8 cellular contexts compared by ENCODE assay signal in the genomic region with DNA sequence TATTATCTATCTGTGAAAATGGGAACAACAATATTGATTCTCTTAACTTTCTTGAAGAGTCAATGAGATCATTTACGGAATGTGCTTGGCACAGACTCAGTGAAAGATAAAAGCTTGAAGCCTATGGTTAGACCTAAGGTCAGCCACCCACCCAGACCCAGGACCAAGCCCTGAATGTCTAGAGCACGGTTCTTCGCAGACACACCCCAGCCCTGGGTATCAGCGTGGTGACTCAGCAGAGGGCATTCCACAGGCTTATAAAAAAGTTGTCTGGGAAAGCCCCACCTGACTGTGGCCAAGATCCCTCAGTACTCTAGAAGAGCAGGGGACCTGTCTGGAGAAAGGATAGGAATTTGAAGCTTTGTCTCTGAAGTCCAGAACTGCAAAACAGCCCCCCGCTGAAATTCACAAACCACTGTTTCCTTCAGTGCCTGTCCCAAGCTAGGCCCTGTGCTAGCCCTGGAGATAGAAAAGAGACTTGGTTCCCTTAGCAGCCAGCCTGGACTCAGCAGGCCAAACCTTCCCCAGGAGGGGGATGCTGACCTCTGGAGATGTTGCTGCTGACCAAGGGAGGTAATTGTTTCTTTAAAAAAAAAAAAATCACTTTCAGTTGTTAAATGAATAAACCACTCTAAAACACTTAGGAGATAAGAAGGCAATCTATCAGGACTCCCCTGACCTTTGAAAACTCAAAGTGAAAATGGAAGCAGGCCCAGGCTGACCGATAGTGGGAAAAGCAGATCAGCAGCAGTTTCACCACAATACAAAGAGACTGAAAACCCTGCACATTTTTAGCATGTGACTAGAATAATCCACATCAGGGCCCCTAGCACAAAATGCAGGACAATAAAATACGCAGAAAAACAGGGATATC.
DNase-seq lines count a peak whose midpoint lies in the region; ATAC-seq and TF ChIP-seq lines count a peak whose summit lies in the region.

No MANE protein-coding gene starts in this region.

- H3K4me2 ChIP-seq in neuronal stem cell (ENCODE audit: insufficient read depth, low read length, poor library complexity, severe bottlenecking) = no peak overlapping the region

- no peak overlapping the region for H2AK5ac ChIP-seq in neuronal stem cell (ENCODE audit: low read depth, low read length)

- ATAC-seq in GM18498 (IDR thresholded peaks at IDR 0.05; ENCODE audit: unreplicated experiment) = peak; percentile 76
- ATAC-seq in GM21529 (IDR thresholded peaks at IDR 0.05; ENCODE audit: unreplicated experiment) = peak; percentile 81
- ATAC-seq in lower lobe of right lung = peak; percentile 85 to 94

- no peaks in the 10 kb centered on the region for H3K9me3 ChIP-seq in lower lobe of right lung
- H3K9me3 ChIP-seq in neuronal stem cell (replicated peaks in 1 of 2; ENCODE audit: control insufficient read depth in 2 of 2, insufficient read depth in 1 of 2, low read depth in 1 of 2, low read length in 2 of 2) = peaks cover 0 to 5% of the 10 kb centered on the region in 2 donors

- no peak overlapping the region for H3K9ac ChIP-seq in neuronal stem cell (ENCODE audit: low read depth, low read length, poor library complexity)

- H3K27ac ChIP-seq in lower lobe of right lung = peak overlapping the region; percentile 32
- H3K27ac ChIP-seq in neuronal stem cell (replicated peaks; ENCODE audit: low read length) = no peak overlapping the region
- no peak overlapping the region for H3K27ac ChIP-seq in dorsolateral prefrontal cortex

- intact Hi-C loops in lower lobe of right lung (cut with DNase I) (no loop called here), dorsolateral prefrontal cortex (cut with DNase I) (no loop called here)

- TF ChIP-seq CTCF in lower lobe of right lung (IDR thresholded peaks at IDR 0.05) = no peak
- no peak for TF ChIP-seq CTCF in dorsolateral prefrontal cortex (IDR thresholded peaks at IDR 0.05 in 54 of 56, conservative IDR thresholded peaks at IDR 0.05 in 2 of 56; ENCODE audit: low read depth in 1 of 56, partially characterized antibody in 56 of 56)

- H3K79me1 ChIP-seq in neuronal stem cell (ENCODE audit: low read depth, low read length) = no peaks in the 10 kb centered on the region

- no peak overlapping the region for H2AFZ ChIP-seq in neuronal stem cell (ENCODE audit: low read length)

- H3K4me3 ChIP-seq in lower lobe of right lung (no peak overlapping the region), neuronal stem cell (ENCODE audit: low read length in 2 of 2) (no peak overlapping the region), dorsolateral prefrontal cortex (no peak overlapping the region)

- H2BK15ac ChIP-seq in neuronal stem cell (ENCODE audit: low read length) = no peak overlapping the region

- H2BK120ac ChIP-seq in neuronal stem cell (ENCODE audit: low read depth, low read length) = no peak overlapping the region

- H3K4me1 ChIP-seq in lower lobe of right lung (peaks cover 16% of the 10 kb centered on the region), neuronal stem cell (ENCODE audit: control insufficient read depth in 2 of 2, insufficient read depth in 1 of 2, low read depth in 1 of 2, low read length in 2 of 2) (peaks cover 6% of the 10 kb centered on the region in 2 donors)

- H3K14ac ChIP-seq in neuronal stem cell (ENCODE audit: low read length) = no peak overlapping the region

- no peak overlapping the region for H4K91ac ChIP-seq in neuronal stem cell (ENCODE audit: low read depth, low read length, poor library complexity)

- H3K36me3 ChIP-seq in lower lobe of right lung (no peaks in the 10 kb centered on the region), neuronal stem cell (replicated peaks in 1 of 2; ENCODE audit: control insufficient read depth in 2 of 2, insufficient read depth in 2 of 2, low read length in 2 of 2) (no peaks in the 10 kb centered on the region)

- no peak overlapping the region for H3K18ac ChIP-seq in neuronal stem cell (ENCODE audit: low read length)

- no peak overlapping the region for H2BK5ac ChIP-seq in neuronal stem cell (ENCODE audit: low read length)

- peak; percentile 87 for DNase-seq in HPDE6-E6E7 (ENCODE audit: extremely low spot score)
- peak; percentile 19 for DNase-seq in activated T-helper 9 cell treated with anti-CD3 and anti-CD28 coated beads, Interleukin-2, amount 50 U/mL, for 16 hours (ENCODE audit: low read depth)
- DNase-seq in lower lobe of right lung = no peak
- no peak for DNase-seq in neuronal stem cell (ENCODE audit: low spot score)
- no peak for DNase-seq in middle frontal gyrus (ENCODE audit: extremely low spot score, low spot score)
- DNase-seq in dorsolateral prefrontal cortex = no peak

- H4K8ac ChIP-seq in neuronal stem cell (ENCODE audit: low read depth, low read length) = no peak overlapping the region

- H3K27me3 ChIP-seq in lower lobe of right lung (ENCODE audit: low read depth) = no peaks in the 10 kb centered on the region
- no peaks in the 10 kb centered on the region for H3K27me3 ChIP-seq in neuronal stem cell (ENCODE audit: control insufficient read depth in 3 of 3, insufficient read depth in 3 of 3, low read depth in 1 of 3, low read length in 3 of 3)
- no peaks in the 10 kb centered on the region for H3K27me3 ChIP-seq in dorsolateral prefrontal cortex

- no CpG with 5 or more reads among the region's 7 CpGs for WGBS in neuronal stem cell (ENCODE audit: extremely low coverage in 2 of 2, insufficient read length in 2 of 2, insufficient replicate concordance in 1 of 2), 2 donors

- H3K23ac ChIP-seq in neuronal stem cell (ENCODE audit: low read depth, low read length, poor library complexity) = no peak overlapping the region

- no peak overlapping the region for H3K4ac ChIP-seq in neuronal stem cell (ENCODE audit: low read length)

- no peak overlapping the region for H2BK12ac ChIP-seq in neuronal stem cell (ENCODE audit: low read length)

Comparison
In these comparisons a context has a peak if more than half of its experiments do, and no peak if none do; other contexts are left out.
1. DNase-seq: peak in HPDE6-E6E7 (single experiment) and activated T-helper 9 cell treated with anti-CD3 and anti-CD28 coated beads, Interleukin-2, amount 50 U/mL, for 16 hours (single experiment); none in lower lobe of right lung (single experiment), neuronal stem cell (single experiment), middle frontal gyrus (single experiment) and dorsolateral prefrontal cortex (0 of 10).
2. Peak in every context shown above with its lines, with median percentiles within 50 percentile points of each other: ATAC-seq.